Comparison of ENCODE assay signal across 8 cellular contexts in genomic region chr12:59345406-59345805, GRCh38.
"Had no signal": no experiment of that assay in that cellular context is flagged by ENCODE, and none has a peak within 500 bp of the region (broad histone marks: within the 10 kb centered on the region; RNA-seq: fewer than 3 reads in every experiment).

No MANE protein-coding gene starts in this region.

- ATAC-seq: HCT116 had no signal

- H3K36me3 ChIP-seq: HAP-1 had no signal

- H3K4me3 ChIP-seq: HAP-1 had no signal

- H3K4me1 ChIP-seq: HAP-1 had no signal

- FAIRE-seq: HTR-8/SVneo had no signal

- H3K9me3 ChIP-seq: HAP-1 had no signal

- DNase-seq: GOT3, H7, HFFc6, Kasumi-1, KG1 had no signal
